ENCODE assay signal across 8 cellular contexts in the genomic region with DNA sequence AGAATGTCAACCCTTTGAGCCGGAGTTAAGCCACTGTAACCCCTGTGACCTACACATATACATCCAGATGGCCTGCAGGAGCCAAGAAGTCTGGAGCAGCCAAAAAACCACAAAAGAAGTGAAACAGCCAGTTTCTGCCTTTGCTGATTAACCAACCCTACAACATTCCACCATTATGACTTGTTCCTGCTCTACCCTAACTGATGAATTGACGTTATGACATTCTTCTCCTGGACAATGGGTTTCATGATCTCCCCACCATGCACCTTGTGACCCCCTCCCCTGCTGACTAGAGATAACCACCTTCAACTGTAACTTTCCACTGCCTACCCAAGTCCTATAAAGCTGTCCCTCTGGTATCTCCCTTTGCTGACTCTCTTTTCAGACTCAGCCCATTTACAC.
DNase-seq lines count a peak whose midpoint lies in the region; ATAC-seq, FAIRE-seq and TF ChIP-seq lines count a peak whose summit lies in the region.
"Not testable (repeated sequence)": the region's sequence is repeated elsewhere in the genome, so short reads cannot be mapped to it uniquely, and the experiment has no call there.

No MANE protein-coding gene starts in this region.

- peak; percentile 7 for ATAC-seq in activated B cell treated with CpG ODN at 0.5 μM for 24 hours (ENCODE audit: low read depth)

- H3K27me3 Mint-ChIP-seq in activated B cell treated with CpG ODN at 0.5 μM for 24 hours: not testable (repeated sequence)

- H3K4me1 Mint-ChIP-seq in activated B cell treated with CpG ODN at 0.5 μM for 24 hours: peaks cover 24% of the 10 kb centered on the region

- peaks cover 31% of the 10 kb centered on the region for H3K4me1 ChIP-seq in skeletal muscle satellite cell (ENCODE audit: control insufficient read depth, insufficient read depth, low read length)

- CTCF ChIA-PET in AG04450 (lab: Charles Lee); activated B cell treated with CpG ODN at 0.5 μM for 24 hours (lab: Charles Lee): not testable (repeated sequence)

- not testable (repeated sequence) for H3K4me3 Mint-ChIP-seq in activated B cell treated with CpG ODN at 0.5 μM for 24 hours

- FAIRE-seq in GM19239 (lab: Jason Lieb, UNC): peak; percentile 60

- not testable (repeated sequence) for H3K4me2 ChIP-seq in skeletal muscle satellite cell (ENCODE audit: low read length)

- peak overlapping the region; percentile 5 for H3K27ac Mint-ChIP-seq in activated B cell treated with CpG ODN at 0.5 μM for 24 hours

- H3K9ac ChIP-seq in skeletal muscle satellite cell (ENCODE audit: low read depth, low read length): peak overlapping the region; percentile 33

- H3K9me3 ChIP-seq in AG04450 (ENCODE audit: control insufficient read depth, insufficient read depth, low read length); skeletal muscle satellite cell (replicated peaks; ENCODE audit: low read length): not testable (repeated sequence)

- H3K27me3 ChIP-seq in AG04450 (ENCODE audit: control insufficient read depth, insufficient read depth, low read length); skeletal muscle satellite cell (ENCODE audit: control insufficient read depth, insufficient read depth, low read length): not testable (repeated sequence)

- H3K9me3 Mint-ChIP-seq in activated B cell treated with CpG ODN at 0.5 μM for 24 hours: not testable (repeated sequence)

- intact Hi-C loops in activated B cell treated with CpG ODN at 0.5 μM for 24 hours (cut with micrococcal nuclease): not testable (repeated sequence)

- not testable (repeated sequence) for H3K27ac ChIP-seq in AG04450 (ENCODE audit: low read depth, low read length)

- not testable (repeated sequence) for TF ChIP-seq CTCF in AG04450 (IDR thresholded peaks at IDR 0.05; ENCODE audit: low read depth, low read length); activated B cell treated with CpG ODN at 0.5 μM for 24 hours (IDR thresholded peaks at IDR 0.05); epithelial cell of esophagus (IDR thresholded peaks at IDR 0.05; ENCODE audit: insufficient read depth, low read depth, low read length, missing control alignments)

- not testable (repeated sequence) for H3K36me3 ChIP-seq in skeletal muscle satellite cell (ENCODE audit: insufficient read depth, low read length)

- POLR2A ChIA-PET in AG04450 (lab: Yijun Ruan, JAX); activated B cell treated with CpG ODN at 0.5 μM for 24 hours (lab: Charles Lee): not testable (repeated sequence)

- not testable (repeated sequence) for H3K36me3 Mint-ChIP-seq in activated B cell treated with CpG ODN at 0.5 μM for 24 hours (ENCODE audit: low read depth)

- DNase-seq in AG04450 (ENCODE audit: low read depth, low spot score): peak; percentile 15
- DNase-seq in GM19239 (ENCODE audit: insufficient read length, low spot score); activated B cell treated with CpG ODN at 0.5 μM for 24 hours: not testable (repeated sequence)
- peak; percentile 59 for DNase-seq in LHCN-M2 (ENCODE audit: low read depth)
- peak; percentile 15 for DNase-seq in OCI-M2 (lab: John Stamatoyannopoulos, UW; ENCODE audit: unreplicated experiment)
- DNase-seq in epithelial cell of esophagus (ENCODE audit: low read depth): peak; percentile 85
- DNase-seq in islet precursor cell: peak; percentile 95

- H3K4me3 ChIP-seq in AG04450 (ENCODE audit: low read depth, low read length); epithelial cell of esophagus (ENCODE audit: low read length); skeletal muscle satellite cell (ENCODE audit: low read length): not testable (repeated sequence)
